16 cellular contexts compared by ENCODE assay signal in genomic region chr2:65113816-65114215, GRCh38.
"Had no signal": no experiment of that assay in that cellular context is flagged by ENCODE, and none has a peak within 500 bp of the region (broad histone marks: within the 10 kb centered on the region; RNA-seq: fewer than 3 reads in every experiment).

No MANE protein-coding gene starts in this region.

- H3K4me3 ChIP-seq: ascending aorta, breast epithelium, heart right ventricle, lower lobe of right lung, sigmoid colon, uterus had no signal

- DNase-seq: activated CD4-positive, alpha-beta T cell treated with anti-CD3 and anti-CD28 coated beads, Interleukin-2, amount 50 U/mL, for 48 hours; activated CD4-positive, CD25-positive, alpha-beta regulatory T cell treated with anti-CD3 and anti-CD28 coated beads, Interleukin-2, amount 50 U/mL, for 72 hours; activated CD8-positive, alpha-beta memory T cell treated with anti-CD3 and anti-CD28 coated beads, Interleukin-2, amount 10 ng/mL, durations not matched to agents 7 days and 5 days; activated gamma-delta T cell treated with Interleukin-2 at 50 U/mL for 16 hours; activated T-cell treated with anti-CD3 and anti-CD28 coated beads, Interleukin-2, amount 50 U/mL, for 1 hour; dermis blood vessel endothelial cell; effector memory CD8-positive, alpha-beta T cell; heart right ventricle; lower lobe of right lung; sigmoid colon; stimulated activated CD4-positive, alpha-beta T cell treated with anti-CD3 and anti-CD28 coated beads, Interleukin-1b, Interleukin-23, amount 100 ng/mL, for 48 hours; uterus had no signal

- H3K9me3 ChIP-seq: ascending aorta, breast epithelium, heart right ventricle, lower lobe of right lung, sigmoid colon, uterus had no signal

- H3K36me3 ChIP-seq: ascending aorta, breast epithelium, lower lobe of right lung, sigmoid colon, uterus had no signal

- ATAC-seq: activated CD8-positive, alpha-beta memory T cell treated with anti-CD3 and anti-CD28 coated beads, Interleukin-2, amount 10 ng/mL, durations not matched to agents 7 days and 5 days; effector memory CD8-positive, alpha-beta T cell; heart right ventricle; lower lobe of right lung had no signal

- H3K27ac ChIP-seq: ascending aorta, breast epithelium, epithelial cell of prostate, heart right ventricle, lower lobe of right lung, sigmoid colon, uterus had no signal

- H3K27me3 ChIP-seq: ascending aorta, breast epithelium, heart right ventricle, sigmoid colon, uterus had no signal

- H3K27ac Mint-ChIP-seq: activated CD8-positive, alpha-beta memory T cell treated with anti-CD3 and anti-CD28 coated beads, Interleukin-2, amount 10 ng/mL, durations not matched to agents 7 days and 5 days; mesothelial cell of epicardium had no signal

- H3K27me3 Mint-ChIP-seq: activated CD8-positive, alpha-beta memory T cell treated with anti-CD3 and anti-CD28 coated beads, Interleukin-2, amount 10 ng/mL, durations not matched to agents 7 days and 5 days; effector memory CD8-positive, alpha-beta T cell had no signal

- H3K9me3 Mint-ChIP-seq: effector memory CD8-positive, alpha-beta T cell had no signal

- H3K4me1 ChIP-seq: breast epithelium, uterus had no signal

- H3K4me3 Mint-ChIP-seq: activated CD8-positive, alpha-beta memory T cell treated with anti-CD3 and anti-CD28 coated beads, Interleukin-2, amount 10 ng/mL, durations not matched to agents 7 days and 5 days; effector memory CD8-positive, alpha-beta T cell; mesothelial cell of epicardium had no signal
